Comparison of ENCODE assay signal across 2 cellular contexts in the genomic region with DNA sequence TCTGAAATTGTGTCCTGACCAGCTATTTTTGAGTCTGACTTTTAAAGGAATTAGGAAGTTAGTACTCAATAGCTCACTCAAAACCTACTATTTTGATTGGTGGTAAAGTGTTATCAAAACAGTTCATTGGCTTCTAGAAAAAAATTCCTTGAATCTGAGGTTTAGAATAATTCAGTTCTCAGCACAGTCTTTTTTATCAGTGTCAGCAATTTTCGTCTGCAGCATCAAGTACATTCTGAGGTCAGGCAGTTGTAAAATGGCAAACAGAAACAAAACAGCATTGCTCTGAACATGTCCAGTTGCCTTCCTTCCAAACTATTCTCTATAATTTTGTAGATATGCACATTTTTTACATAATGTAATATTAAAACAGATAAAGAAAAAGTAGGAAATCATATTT.
TF ChIP-seq lines count a peak whose summit lies in the region.

No MANE protein-coding gene starts in this region.

TF ChIP-seq in HepG2, 621 proteins besides CTCF, POLR2A, EP300 and RAD21 (continued from another document):
- TF ChIP-seq MAFF (IDR thresholded peaks at IDR 0.05; ENCODE audit: low read depth, low read length) (peak; percentile 94), ZNF607 (CRISPR knock-in tag; IDR thresholded peaks at IDR 0.05; ENCODE audit: borderline replicate concordance) (no peak)

TF ChIP-seq in K562, 482 proteins besides CTCF, POLR2A, EP300 and RAD21 (continued from another document):
- TF ChIP-seq ZNF316 (IDR thresholded peaks at IDR 0.05) = peak; percentile 47; the same call in 1 of the 2 replicates
- peak; percentile 10; the same call in 1 of the 2 replicates for TF ChIP-seq C11orf30 (IDR thresholded peaks at IDR 0.05; ENCODE audit: low read depth)
- TF ChIP-seq MAFF (IDR thresholded peaks at IDR 0.05; ENCODE audit: low read length) = peak; percentile 66
- TF ChIP-seq RBFOX2 (IDR thresholded peaks at IDR 0.05; ENCODE audit: low read depth, low read length) = no peak
- TF ChIP-seq PHTF2 (CRISPR knock-in tag; IDR thresholded peaks at IDR 0.05) = no peak
- TF ChIP-seq ZNF512 (tag; IDR thresholded peaks at IDR 0.05) = no peak
